ENCODE assay signal across 8 cellular contexts in genomic region chr14:21476925-21477681, GRCh38. TPM values are rescaled to one million over a fixed set of nuclear protein-coding genes. Genes with fewer than 3 reads are reported as not detected.
DNase-seq lines count a peak whose midpoint lies in the region; ATAC-seq and TF ChIP-seq lines count a peak whose summit lies in the region.

Gene RAB2B (minus strand): TSS chr14:21476959. CDS start chr14:21476872, 87 bp downstream.
Gene TOX4 (plus strand): TSS chr14:21477195. CDS start chr14:21477279, 84 bp downstream.

- peak within 1 kb of the TSS; percentile 97 for H3K4me2 ChIP-seq in osteoblast (ENCODE audit: insufficient read depth, low read length)

- H2AFZ ChIP-seq in osteoblast (ENCODE audit: low read length), result peak within 1 kb of the TSS; percentile 97

- peak within 1 kb of the TSS; percentile 92 for H3K9ac ChIP-seq in SK-N-MC (ENCODE audit: insufficient read length)

- H3K4me1 ChIP-seq in osteoblast (ENCODE audit: insufficient read depth, low read length), result peaks cover 20% of the 10 kb centered on the region
- peaks cover 3% of the 10 kb centered on the region for H3K4me1 ChIP-seq in thymus (ENCODE audit: control insufficient read depth, insufficient read depth, low read length)

- ATAC-seq in activated naive CD4-positive, alpha-beta T cell treated with anti-CD3 and anti-CD28 coated beads, Interleukin-2, amount 50 U/mL, for 72 hours, result peak; percentile 98 to 99

- TF ChIP-seq CTCF in HFF-Myc (IDR thresholded peaks at IDR 0.05; ENCODE audit: low read depth, low read length, missing control alignments), result peak; percentile 95
- peak; percentile 98 for TF ChIP-seq CTCF in osteoblast (IDR thresholded peaks at IDR 0.05; ENCODE audit: extremely low read depth, low read depth, low read length)

- H3K36me3 Mint-ChIP-seq in activated naive CD4-positive, alpha-beta T cell treated with anti-CD3 and anti-CD28 coated beads, Interleukin-2, amount 50 U/mL, for 72 hours, result peaks cover 10 to 12% of the 10 kb centered on the region in 2 donors

- no peaks in the 10 kb centered on the region for H3K27me3 ChIP-seq in osteoblast (ENCODE audit: insufficient read depth, low read length)
- H3K27me3 ChIP-seq in thymus (ENCODE audit: control insufficient read depth, insufficient read depth), result no peaks in the 10 kb centered on the region

- H3K36me3 ChIP-seq in SK-N-MC (ENCODE audit: insufficient read depth, low read length) (peaks cover 14% of the 10 kb centered on the region; the same call in 1 of the 2 replicates), osteoblast (ENCODE audit: insufficient read depth, low read length) (peaks cover 9% of the 10 kb centered on the region), thymus (ENCODE audit: control insufficient read depth, insufficient read depth) (peaks cover 3% of the 10 kb centered on the region)

- peak within 1 kb of the TSS; percentile 99 for H3K27ac Mint-ChIP-seq in activated naive CD4-positive, alpha-beta T cell treated with anti-CD3 and anti-CD28 coated beads, Interleukin-2, amount 50 U/mL, for 72 hours

- H3K4me3 ChIP-seq in GM08714 (ENCODE audit: low read length) (peak within 1 kb of the TSS; percentile 100), HFF-Myc (replicated peaks; ENCODE audit: low read depth, low read length) (peak within 1 kb of the TSS; percentile 100), SK-N-MC (peak within 1 kb of the TSS; percentile 89), osteoblast (ENCODE audit: insufficient read depth, low read length) (peak within 1 kb of the TSS; percentile 100), thymus (ENCODE audit: low read length) (peak within 1 kb of the TSS; percentile 51)

- peaks cover 61% of the 10 kb centered on the region for H3K79me2 ChIP-seq in osteoblast (ENCODE audit: insufficient read depth, low read length)

- H4K20me1 ChIP-seq in osteoblast (ENCODE audit: insufficient read depth, low read length), result peaks cover 5% of the 10 kb centered on the region

- no peaks in the 10 kb centered on the region for H3K9me3 Mint-ChIP-seq in activated naive CD4-positive, alpha-beta T cell treated with anti-CD3 and anti-CD28 coated beads, Interleukin-2, amount 50 U/mL, for 72 hours

- under 1% methylated on average over 49 of the region's 49 CpGs for WGBS in thymus

- H3K27ac ChIP-seq in SK-N-MC (peak within 1 kb of the TSS; percentile 49; the same call in 1 of the 2 replicates), osteoblast (ENCODE audit: low read depth, low read length) (peak within 1 kb of the TSS; percentile 97), thymus (ENCODE audit: low read depth) (peak within 1 kb of the TSS; percentile 87)

- DNase-seq in HFF-Myc (ENCODE audit: extremely low read depth, low read depth) (peak; percentile 96), NAMALWA (ENCODE audit: low spot score) (peak; percentile 99), SK-N-MC (ENCODE audit: low read depth, low spot score) (peak; percentile 95), glomerular visceral epithelial cell (ENCODE audit: extremely low spot score) (peak; percentile 99), osteoblast (ENCODE audit: insufficient read length, low spot score, missing footprints) (peak; percentile 96)
- peak; percentile 91 to 94 for DNase-seq in activated naive CD4-positive, alpha-beta T cell treated with anti-CD3 and anti-CD28 coated beads, Interleukin-2, amount 50 U/mL, for 72 hours (ENCODE audit: low spot score in 2 of 2)

- H3K9me3 ChIP-seq in SK-N-MC (ENCODE audit: low read depth, low read length) (no peaks in the 10 kb centered on the region), osteoblast (ENCODE audit: low read depth, low read length) (no peaks in the 10 kb centered on the region), thymus (ENCODE audit: control insufficient read depth) (no peaks in the 10 kb centered on the region)

RNA-seq across cellular contexts. Expression of gene RAB2B, which starts in this region (rescaled TPM):
- 10 to 100 TPM; 30.2 to 48.8 TPM for total RNA-seq in activated naive CD4-positive, alpha-beta T cell treated with anti-CD3 and anti-CD28 coated beads, Interleukin-2, amount 50 U/mL, for 72 hours
- total RNA-seq in osteoblast, result 25.0 and 27.4 TPM in 2 replicates
- polyA plus RNA-seq in thymus, result 15.7 TPM

RNA-seq across cellular contexts. Expression of gene TOX4, which starts in this region (rescaled TPM):
- 100 to 1,000 TPM in 1 of 2 donors, 10 to 100 TPM in 1; 80.8 to 104 TPM for total RNA-seq in activated naive CD4-positive, alpha-beta T cell treated with anti-CD3 and anti-CD28 coated beads, Interleukin-2, amount 50 U/mL, for 72 hours
- 37.6 and 46.3 TPM in 2 replicates for total RNA-seq in osteoblast
- polyA plus RNA-seq in thymus, result 24.2 TPM

Comparison
In these comparisons a context has a peak if more than half of its experiments do, and no peak if none do; other contexts are left out.
1. Peak in every context shown above with its lines: DNase-seq, ATAC-seq, H3K4me3 ChIP-seq and H3K27ac ChIP-seq.